Comparison of ENCODE assay signal across 9 cellular contexts in the genomic region with DNA sequence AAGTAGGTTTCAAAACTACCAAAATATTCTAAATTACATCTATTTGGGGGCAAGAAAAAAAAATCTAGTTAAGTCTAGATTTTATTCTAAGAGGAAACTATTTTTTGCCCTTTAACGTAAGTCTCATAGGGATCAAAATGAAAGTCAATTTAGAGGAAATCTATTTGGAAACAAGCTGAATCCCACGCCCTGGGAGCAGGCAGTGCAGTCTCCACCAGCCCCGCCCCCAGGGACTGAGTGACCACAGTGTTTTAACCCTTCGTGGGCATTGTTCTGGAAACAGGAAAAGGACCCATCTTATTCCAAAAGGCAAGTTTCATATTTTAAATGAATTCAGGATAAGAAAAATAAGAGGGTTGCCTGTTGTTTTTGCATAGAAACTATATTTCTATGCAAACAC.
DNase-seq lines count a peak whose midpoint lies in the region; ATAC-seq and TF ChIP-seq lines count a peak whose summit lies in the region.
"Had no signal": no experiment of that assay in that cellular context is flagged by ENCODE, and none has a peak within 500 bp of the region (broad histone marks: within the 10 kb centered on the region; RNA-seq: fewer than 3 reads in every experiment).

No MANE protein-coding gene starts in this region.

- DNase-seq in HuH-7.5 (ENCODE audit: low spot score) (peak; percentile 32), cardiac fibroblast (ENCODE audit: low read depth in 2 of 2) (peak; percentile 77 to 81), left colon (peak; percentile 81 to 84), suprapubic skin (ENCODE audit: low spot score in 2 of 2) (peak; percentile 66 to 80), DMS79 (lab: John Stamatoyannopoulos, UW) (no peak), SIG-M5 (lab: John Stamatoyannopoulos, UW) (no peak)

- no peak for TF ChIP-seq POLR2A in suprapubic skin (IDR thresholded peaks at IDR 0.05)

- 29% methylated on average over 4 of the region's 4 CpGs for WGBS in suprapubic skin

- TF ChIP-seq CTCF in cardiac fibroblast (IDR thresholded peaks at IDR 0.05; ENCODE audit: low read depth, low read length), result no peak
- no peak for TF ChIP-seq CTCF in suprapubic skin (IDR thresholded peaks at IDR 0.05)

- intact Hi-C loops in left colon (cut with DNase I, micrococcal nuclease), result loop anchor here in 1 of 2 donors (10.0 kb wide), 1 partner anchor 204 kb away; no protein-coding TSS in a partner anchor

- H3K4me3 ChIP-seq in cardiac fibroblast (replicated peaks in 1 of 2; ENCODE audit: low read depth in 2 of 2, low read length in 2 of 2) (peak overlapping the region; percentile 13 to 40), suprapubic skin (peak overlapping the region; percentile 29)

- no peaks in the 10 kb centered on the region for H3K36me3 ChIP-seq in suprapubic skin

- peak; percentile 47 for ATAC-seq in left colon
- no peak for ATAC-seq in HG03521 (IDR thresholded peaks at IDR 0.05; ENCODE audit: unreplicated experiment)
- ATAC-seq in HG02623 (IDR thresholded peaks at IDR 0.05; ENCODE audit: unreplicated experiment), result no peak
- ATAC-seq: activated naive CD4-positive, alpha-beta T cell treated with anti-CD3 and anti-CD28 coated beads, Interleukin-2, amount 50 U/mL, for 72 hours had no signal

- no peaks in the 10 kb centered on the region for H3K27me3 ChIP-seq in suprapubic skin

- no peaks in the 10 kb centered on the region for H3K9me3 ChIP-seq in suprapubic skin

- H3K27ac ChIP-seq in suprapubic skin, result peak overlapping the region; percentile 20

- TF ChIP-seq EP300 in suprapubic skin (IDR thresholded peaks at IDR 0.05), result no peak

- H3K4me1 ChIP-seq in suprapubic skin, result peaks cover 26% of the 10 kb centered on the region

Comparison
In these comparisons a context has a peak if more than half of its experiments do, and no peak if none do; other contexts are left out.
1. DNase-seq: peak in HuH-7.5 (single experiment), cardiac fibroblast (2 of 2), left colon (2 of 2) and suprapubic skin (2 of 2); none in DMS79 (single experiment) and SIG-M5 (single experiment).